In genomic region chr7:909358-910329, GRCh38 we compare ENCODE assay signal across 8 cellular contexts. TPM values are rescaled to one million over a fixed set of nuclear protein-coding genes. Genes with fewer than 3 reads are reported as not detected.
A peak's percentile ranks its signal among the peaks of the same experiment; 100 is the strongest.
DNase-seq lines count a peak whose midpoint lies in the region; TF ChIP-seq lines count a peak whose summit lies in the region.

No MANE protein-coding gene starts in this region.

- H3K36me3 ChIP-seq in adrenal gland (replicated peaks in 1 of 2): no peaks in the 10 kb centered on the region
- no peaks in the 10 kb centered on the region for H3K36me3 ChIP-seq in iPS-15b (ENCODE audit: control insufficient read depth, insufficient read depth, low read length)

- H3K27ac Mint-ChIP-seq in endothelial cell (ENCODE audit: unreplicated experiment): no peak overlapping the region

- no peaks in the 10 kb centered on the region for H3K9me3 Mint-ChIP-seq in endothelial cell (ENCODE audit: unreplicated experiment)

- TF ChIP-seq POLR2A in adrenal gland (IDR thresholded peaks at IDR 0.05): no peak

- DNase-seq in AML-193 (lab: John Stamatoyannopoulos, UW) (peak; percentile 68 to 73), HuH-7 (ENCODE audit: low spot score) (peak; percentile 79), adrenal gland (peak in 6 of 7 donors; percentile 64 to 80 (median 73)), endothelial cell (ENCODE audit: low spot score) (no peak), RKO (ENCODE audit: low spot score) (no peak), NCI-H146 treated with DMSO at 0.1 percent for 48 hours (lab: John Stamatoyannopoulos, UW; ENCODE audit: unreplicated experiment) (no peak)
- peak in 4 of 6 experiments; percentile 14 to 50 (median 26) for DNase-seq in stimulated activated naive CD4-positive, alpha-beta T cell (lab: John Stamatoyannopoulos, UW)

- no peaks in the 10 kb centered on the region for H3K36me3 Mint-ChIP-seq in endothelial cell (ENCODE audit: low read depth, unreplicated experiment)

- intact Hi-C loops in adrenal gland (cut with DNase I): loop anchor here in 1 of 2 donors (5.0 kb wide), 1 partner anchor 158 kb away; no protein-coding TSS in a partner anchor

- no peak for TF ChIP-seq CTCF in adrenal gland (IDR thresholded peaks at IDR 0.05)
- no peak for TF ChIP-seq CTCF in endothelial cell (IDR thresholded peaks at IDR 0.05; ENCODE audit: unreplicated experiment)

- no peak overlapping the region for H3K9ac ChIP-seq in iPS-15b (ENCODE audit: low read depth, low read length)

- WGBS in adrenal gland, 4 donors: 30 to 81% (median 55%) methylated on average over 20 to 55 of the region's 58 CpGs

- H3K4me3 Mint-ChIP-seq in endothelial cell (ENCODE audit: unreplicated experiment): no peak overlapping the region

- no peaks in the 10 kb centered on the region for H3K27me3 ChIP-seq in adrenal gland
- H3K27me3 ChIP-seq in iPS-15b (ENCODE audit: control insufficient read depth, insufficient read depth, low read length): peaks cover 12% of the 10 kb centered on the region

- H3K4me3 ChIP-seq in adrenal gland (no peak overlapping the region), iPS-15b (ENCODE audit: low read depth, low read length) (peak overlapping the region; percentile 26)

- H3K4me1 ChIP-seq in adrenal gland (replicated peaks in 1 of 2): peaks cover 0 to 4% of the 10 kb centered on the region in 2 donors
- no peaks in the 10 kb centered on the region for H3K4me1 ChIP-seq in iPS-15b (ENCODE audit: control insufficient read depth, insufficient read depth, low read length)

- no peaks in the 10 kb centered on the region for H3K4me1 Mint-ChIP-seq in endothelial cell (ENCODE audit: unreplicated experiment)

- H3K9me3 ChIP-seq in adrenal gland (replicated peaks in 1 of 3) (no peaks in the 10 kb centered on the region), iPS-15b (ENCODE audit: control insufficient read depth, insufficient read depth, low read length) (no peaks in the 10 kb centered on the region)

- peaks cover 2% of the 10 kb centered on the region for H3K27me3 Mint-ChIP-seq in endothelial cell (ENCODE audit: unreplicated experiment)

- H3K27ac ChIP-seq in adrenal gland: no peak overlapping the region

RNA-seq across cellular contexts. Expression of gene GET4, which starts 33.3 kb away (rescaled TPM):
- total RNA-seq in adrenal gland (100 to 1,000 TPM in 1 of 8 donors, 10 to 100 TPM in 7; 44.7 to 190 (median 69.1) TPM), endothelial cell (ENCODE audit: unreplicated experiment) (61.3 TPM)
- polyA plus RNA-seq in adrenal gland: 100 to 1,000 TPM in 2 of 3 donors, 10 to 100 TPM in 1; 38.3 to 166 (median 164) TPM

RNA-seq across cellular contexts. Expression of gene ADAP1, which starts 44.8 kb away (rescaled TPM):
- total RNA-seq in adrenal gland (10 to 100 TPM in 5 of 8 donors, 1 to 10 TPM in 3; 5.6 to 60.2 (median 12.8) TPM), endothelial cell (ENCODE audit: unreplicated experiment) (1.7 TPM)
- polyA plus RNA-seq in adrenal gland: 10 to 100 TPM in 1 of 3 donors, 1 to 10 TPM in 1, under 1 TPM in 1; 0.29 to 40.5 (median 7.1) TPM

Comparison
In these comparisons a context has a peak if more than half of its experiments do, and no peak if none do; other contexts are left out.
1. DNase-seq: peak in AML-193 (2 of 2), HuH-7 (single experiment), adrenal gland (6 of 7) and stimulated activated naive CD4-positive, alpha-beta T cell (4 of 6); none in endothelial cell (single experiment), RKO (single experiment) and NCI-H146 treated with DMSO at 0.1 percent for 48 hours (single experiment).